ENCODE assay signal across 14 cellular contexts in the genomic region with DNA sequence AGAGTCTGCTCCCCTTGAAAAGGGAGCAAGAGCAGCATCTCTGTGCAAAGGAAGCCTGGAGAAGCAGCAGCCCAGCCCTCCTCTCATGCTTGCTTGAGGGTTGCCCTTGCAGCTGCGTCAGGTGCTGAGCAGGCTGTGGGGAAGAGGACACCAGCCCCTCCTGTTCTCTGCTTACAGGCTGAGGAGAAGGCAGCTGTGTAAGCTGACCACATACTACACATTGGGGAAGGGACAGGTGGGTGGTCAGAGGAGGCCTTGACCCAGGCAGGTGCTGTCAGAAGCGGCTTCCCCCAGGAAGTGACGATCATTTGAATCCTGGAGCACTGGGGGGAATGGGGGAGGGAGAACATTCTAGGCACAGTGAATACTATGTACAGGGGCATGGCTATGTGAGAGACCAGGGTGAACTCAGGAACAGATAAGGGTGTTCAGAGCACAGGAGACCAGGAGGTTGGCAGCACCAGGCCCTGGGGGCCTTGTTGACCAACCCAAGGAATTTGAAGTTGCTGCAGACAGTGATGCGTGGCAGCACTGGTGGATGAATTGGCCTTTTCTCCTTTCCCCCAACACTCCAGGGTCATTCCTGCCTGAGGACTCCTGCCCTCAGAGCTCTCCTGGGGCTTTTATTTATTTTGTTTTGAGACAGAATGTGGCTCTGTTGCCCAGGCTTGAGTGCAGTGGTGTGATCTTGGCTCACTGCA. TPM values are rescaled to one million over a fixed set of nuclear protein-coding genes. Genes with fewer than 3 reads are reported as not detected.
DNase-seq lines count a peak whose midpoint lies in the region; TF ChIP-seq lines count a peak whose summit lies in the region.
"Had no signal": no experiment of that assay in that cellular context is flagged by ENCODE, and none has a peak within 500 bp of the region (broad histone marks: within the 10 kb centered on the region; RNA-seq: fewer than 3 reads in every experiment).

No MANE protein-coding gene starts in this region.

- no peak overlapping the region for H2AFZ ChIP-seq in SU-DHL-6 (ENCODE audit: low read depth, low read length, severe bottlenecking)

- peaks cover 6% of the 10 kb centered on the region for H3K27me3 Mint-ChIP-seq in progenitor cell of endocrine pancreas

- H3K27me3 ChIP-seq in SU-DHL-6 (ENCODE audit: low read length) (no peaks in the 10 kb centered on the region), A673 (replicated peaks; ENCODE audit: insufficient read depth, low read depth, low read length, poor library complexity) (no peaks in the 10 kb centered on the region)
- H3K27me3 ChIP-seq: cardiac muscle cell had no signal

- H4K20me1 ChIP-seq in SU-DHL-6 (ENCODE audit: low read depth, low read length) = peaks cover 11% of the 10 kb centered on the region; the same call in 1 of the 2 replicates

- peak; percentile 24 for DNase-seq in DMS153 (lab: John Stamatoyannopoulos, UW)
- no peak for DNase-seq in DMS153 treated with DMSO at 0.1 percent for 48 hours (lab: John Stamatoyannopoulos, UW; ENCODE audit: unreplicated experiment)
- DNase-seq in M059J (ENCODE audit: low read depth) = peak; percentile 36
- no peak for DNase-seq in progenitor cell of endocrine pancreas (ENCODE audit: low spot score, unreplicated experiment)
- DNase-seq in NCI-H345 (lab: John Stamatoyannopoulos, UW) = no peak
- DNase-seq in A673 (ENCODE audit: low spot score) = no peak
- DNase-seq in GM13976 (ENCODE audit: low spot score) = no peak
- DNase-seq: activated T-cell treated with anti-CD3 and anti-CD28 coated beads, Interleukin-2, amount 50 U/mL, for 72 hours; GF-D8; KG1; stimulated activated CD4-positive, alpha-beta T cell treated with anti-CD3 and anti-CD28 coated beads, Interleukin-2, amount 100 ng/mL, for 48 hours had no signal

- peak overlapping the region; percentile 82 for H3K27ac ChIP-seq in SU-DHL-6 (ENCODE audit: low read depth, low read length)
- no peak overlapping the region for H3K27ac ChIP-seq in A673 (ENCODE audit: low read depth, low read length, poor library complexity, severe bottlenecking)
- H3K27ac ChIP-seq: 22Rv1, cardiac muscle cell had no signal

- H3F3A ChIP-seq in SU-DHL-6 (ENCODE audit: insufficient read depth) = peaks cover 32% of the 10 kb centered on the region

- POLR2A ChIA-PET in A673 (lab: Charles Lee; ENCODE audit: low non-redundant PET) = interaction anchor here (0.5 to 0.7 kb wide), 2 partner anchors 440 to 521 kb away, joined by 3 to 5 read pairs; no protein-coding TSS in a partner anchor

- no peak overlapping the region for H3K27ac Mint-ChIP-seq in progenitor cell of endocrine pancreas

- H3K79me2 ChIP-seq in SU-DHL-6 (ENCODE audit: insufficient read depth, low read length) = peaks cover 24% of the 10 kb centered on the region

- H3K9me3 Mint-ChIP-seq in progenitor cell of endocrine pancreas (ENCODE audit: low read depth) = no peaks in the 10 kb centered on the region
- H3K9me3 Mint-ChIP-seq: activated T-cell treated with anti-CD3 and anti-CD28 coated beads, Interleukin-2, amount 50 U/mL, for 72 hours had no signal

- peak overlapping the region; percentile 59 for H3K4me2 ChIP-seq in SU-DHL-6 (ENCODE audit: low read depth, low read length, poor library complexity, severe bottlenecking)

- no peak overlapping the region; the same call in 1 of the 2 replicates for H3K9ac ChIP-seq in SU-DHL-6 (ENCODE audit: low read length)

- H3K36me3 ChIP-seq in SU-DHL-6 (ENCODE audit: low read length) = no peaks in the 10 kb centered on the region
- no peaks in the 10 kb centered on the region for H3K36me3 ChIP-seq in A673 (ENCODE audit: insufficient read depth, low read length, poor library complexity, severe bottlenecking)
- H3K36me3 ChIP-seq: cardiac muscle cell had no signal

- H3K9me2 ChIP-seq in SU-DHL-6 (replicated peaks; ENCODE audit: insufficient read depth, low read length) = no peaks in the 10 kb centered on the region

- H3K4me3 Mint-ChIP-seq in progenitor cell of endocrine pancreas (ENCODE audit: low read depth) = peak overlapping the region; percentile 24

- no peaks in the 10 kb centered on the region for H3K36me3 Mint-ChIP-seq in progenitor cell of endocrine pancreas (ENCODE audit: insufficient read depth)

- CTCF ChIA-PET in A673 (lab: Charles Lee) = no interaction called here

- TF ChIP-seq CTCF in SU-DHL-6 (IDR thresholded peaks at IDR 0.05; ENCODE audit: insufficient read depth, low read length, poor library complexity, severe bottlenecking) (no peak), progenitor cell of endocrine pancreas (IDR thresholded peaks at IDR 0.05; ENCODE audit: unreplicated experiment) (no peak), A673 (conservative IDR thresholded peaks at IDR 0.05; ENCODE audit: low read depth, low read length) (no peak), GM13976 (IDR thresholded peaks at IDR 0.05; ENCODE audit: borderline replicate concordance, control extremely low read depth, extremely low read depth, insufficient read depth, missing control alignments) (no peak)

- no TSS peak for BruUV-seq in A673 (replicated peaks; lab: Mats Ljungman, UMichigan)

- H3K4me1 ChIP-seq in A673 (ENCODE audit: insufficient read depth, low read length, poor library complexity, severe bottlenecking) = peaks cover 20% of the 10 kb centered on the region

- in situ Hi-C loops in GM13976 (cut with MboI; ENCODE audit: low sequenced_read_pairs, unreplicated experiment) = no loop called here

- H3K4me3 ChIP-seq in SU-DHL-6 (ENCODE audit: insufficient read depth, low read length, poor library complexity, severe bottlenecking) (no peak overlapping the region), A673 (ENCODE audit: low read depth, low read length, poor library complexity, severe bottlenecking) (no peak overlapping the region)
- H3K4me3 ChIP-seq: cardiac muscle cell had no signal

- intact Hi-C loops in A673 (cut with micrococcal nuclease; ENCODE audit: unreplicated experiment) = no loop called here

- peaks cover 8% of the 10 kb centered on the region for H3K4me1 Mint-ChIP-seq in progenitor cell of endocrine pancreas (ENCODE audit: low read depth)

- H3K9me3 ChIP-seq in SU-DHL-6 (ENCODE audit: insufficient read depth, low read length) (no peaks in the 10 kb centered on the region), A673 (ENCODE audit: low read depth, low read length, poor library complexity, severe bottlenecking) (no peaks in the 10 kb centered on the region)

RNA-seq across cellular contexts. Expression of gene KLC1, which starts 2.7 kb away (rescaled TPM):
- 60.9 and 101 TPM in 2 replicates for total RNA-seq in M059J (2014; rRNA removed; shearing (Covaris generic))
- total RNA-seq in progenitor cell of endocrine pancreas = 178 and 180 TPM in 2 replicates
- 163 and 171 TPM in 2 replicates for total RNA-seq in A673 (2021)

Comparison
In these comparisons a context has a peak if more than half of its experiments do, and no peak if none do; other contexts are left out.
1. DNase-seq: peak in DMS153 (single experiment) and M059J (single experiment); none in DMS153 treated with DMSO at 0.1 percent for 48 hours (single experiment), progenitor cell of endocrine pancreas (single experiment), NCI-H345 (single experiment), A673 (single experiment) and GM13976 (single experiment).